Comparison of ENCODE assay signal across 12 cellular contexts in genomic region chr1:66168919-66169725, GRCh38.
DNase-seq lines count a peak whose midpoint lies in the region; ATAC-seq and TF ChIP-seq lines count a peak whose summit lies in the region.
"Had no signal": no experiment of that assay in that cellular context is flagged by ENCODE, and none has a peak within 500 bp of the region (broad histone marks: within the 10 kb centered on the region; RNA-seq: fewer than 3 reads in every experiment).

No MANE protein-coding gene starts in this region.

- H3K4me3 ChIP-seq in Peyer's patch (no peak overlapping the region), mucosa of descending colon (no peak overlapping the region)
- H3K4me3 ChIP-seq: right lobe of liver, SK-N-MC, vagina had no signal

- H3K4me1 ChIP-seq in Peyer's patch, result no peaks in the 10 kb centered on the region
- no peaks in the 10 kb centered on the region for H3K4me1 ChIP-seq in mucosa of descending colon (ENCODE audit: low read depth)
- H3K4me1 ChIP-seq: right lobe of liver, vagina had no signal

- POLR2A ChIA-PET in naive thymus-derived CD8-positive, alpha-beta T cell (lab: Charles Lee), result interaction anchor here (0.6 kb wide), 1 partner anchor 32 kb away, joined by 4 read pairs; no protein-coding TSS in a partner anchor

- H3K9me3 Mint-ChIP-seq in naive thymus-derived CD8-positive, alpha-beta T cell, result peaks cover 0 to 2% (median 0%) of the 10 kb centered on the region in 9 donors

- H3K36me3 ChIP-seq in Peyer's patch (no peaks in the 10 kb centered on the region), mucosa of descending colon (ENCODE audit: low read depth) (no peaks in the 10 kb centered on the region)
- H3K36me3 ChIP-seq: right lobe of liver, vagina had no signal

- peak; percentile 8 for ATAC-seq in HG03175 (IDR thresholded peaks at IDR 0.05; ENCODE audit: unreplicated experiment)
- peak; percentile 64 to 91 for ATAC-seq in naive thymus-derived CD8-positive, alpha-beta T cell
- ATAC-seq in mucosa of descending colon, result no peak
- ATAC-seq in HG03095 (IDR thresholded peaks at IDR 0.05; ENCODE audit: unreplicated experiment), result no peak
- ATAC-seq in HG03521 (IDR thresholded peaks at IDR 0.05; ENCODE audit: unreplicated experiment), result no peak

- DNase-seq in Daoy (ENCODE audit: low read depth), result peak; percentile 55
- peak in 4 of 10 donors; percentile 9 to 52 (median 22) for DNase-seq in naive thymus-derived CD8-positive, alpha-beta T cell
- DNase-seq in Peyer's patch, result no peak
- no peak for DNase-seq in mucosa of descending colon
- DNase-seq: Calu3, right lobe of liver had no signal

- H3K27me3 ChIP-seq in Peyer's patch, result no peaks in the 10 kb centered on the region
- H3K27me3 ChIP-seq: right lobe of liver, vagina had no signal

- H3K4me3 Mint-ChIP-seq in naive thymus-derived CD8-positive, alpha-beta T cell, result no peak overlapping the region

- intact Hi-C loops in mucosa of descending colon (cut with DNase I, micrococcal nuclease), result no loop called here

- TF ChIP-seq POLR2A in Peyer's patch (IDR thresholded peaks at IDR 0.05), result no peak

- no peak for TF ChIP-seq CTCF in VCaP (conservative IDR thresholded peaks at IDR 0.05)
- no peak for TF ChIP-seq CTCF in Peyer's patch (IDR thresholded peaks at IDR 0.05)
- TF ChIP-seq CTCF in mucosa of descending colon (IDR thresholded peaks at IDR 0.05), result no peak

- peaks cover 0 to 2% (median 0%) of the 10 kb centered on the region in 3 donors for H3K36me3 Mint-ChIP-seq in naive thymus-derived CD8-positive, alpha-beta T cell

- peaks cover 6 to 19% (median 11%) of the 10 kb centered on the region in 4 donors for H3K4me1 Mint-ChIP-seq in naive thymus-derived CD8-positive, alpha-beta T cell

- peaks cover 0 to 20% (median 4%) of the 10 kb centered on the region in 5 donors for H3K27me3 Mint-ChIP-seq in naive thymus-derived CD8-positive, alpha-beta T cell

- H3K9me3 ChIP-seq in Peyer's patch (no peaks in the 10 kb centered on the region), mucosa of descending colon (no peaks in the 10 kb centered on the region)
- H3K9me3 ChIP-seq: right lobe of liver, vagina had no signal

- H3K27ac ChIP-seq in VCaP (peak overlapping the region; percentile 48), Peyer's patch (no peak overlapping the region)
- H3K27ac ChIP-seq: SK-N-MC, vagina had no signal

- peak overlapping the region in 3 of 10 donors; percentile 15 to 30 (median 28) for H3K27ac Mint-ChIP-seq in naive thymus-derived CD8-positive, alpha-beta T cell

Comparison
In these comparisons a context has a peak if more than half of its experiments do, and no peak if none do; other contexts are left out.
1. ATAC-seq: peak in HG03175 (single experiment) and naive thymus-derived CD8-positive, alpha-beta T cell (2 of 2); none in mucosa of descending colon (single experiment), HG03095 (single experiment) and HG03521 (single experiment).